Comparison of ENCODE assay signal across 1 cellular context in genomic region chr13:73403362-73404150, GRCh38.
TF ChIP-seq lines count a peak whose summit lies in the region.

No MANE protein-coding gene starts in this region.

TF ChIP-seq in A549, 52 proteins besides CTCF, POLR2A, EP300 and RAD21 (continued from another document):
- TF ChIP-seq RCOR1 (IDR thresholded peaks at IDR 0.05; ENCODE audit: low read depth, low read length), result no peak
- TF ChIP-seq E2F6 (IDR thresholded peaks at IDR 0.05; ENCODE audit: borderline replicate concordance, low read depth), result no peak
- no peak for TF ChIP-seq ZC3H11A (IDR thresholded peaks at IDR 0.05)
- peak; percentile 58 for TF ChIP-seq NFE2L2 (conservative IDR thresholded peaks at IDR 0.05; ENCODE audit: low read length)
- TF ChIP-seq ATOH8 (CRISPR knock-in tag; IDR thresholded peaks at IDR 0.05; ENCODE audit: low read depth), result no peak
- no peak for TF ChIP-seq ESRRA (IDR thresholded peaks at IDR 0.05; ENCODE audit: borderline replicate concordance, low read length)
- TF ChIP-seq PHF8 (IDR thresholded peaks at IDR 0.05; ENCODE audit: borderline replicate concordance, low read depth), result no peak
- no peak for TF ChIP-seq MYC (IDR thresholded peaks at IDR 0.05; ENCODE audit: borderline replicate concordance, low read length)
- no peak for TF ChIP-seq FOSL2 (IDR thresholded peaks at IDR 0.05)
- TF ChIP-seq FOSL2 (CRISPR knock-in tag; IDR thresholded peaks at IDR 0.05), result no peak
- TF ChIP-seq RARB (CRISPR knock-in tag; IDR thresholded peaks at IDR 0.05), result no peak
- TF ChIP-seq NPAS2 (CRISPR knock-in tag; IDR thresholded peaks at IDR 0.05; ENCODE audit: borderline replicate concordance), result no peak
- no peak for TF ChIP-seq CEBPB (IDR thresholded peaks at IDR 0.05)
